Comparison of ENCODE assay signal across 24 cellular contexts in genomic region chr18:10410472-10411300, GRCh38. TPM values are rescaled to one million over a fixed set of nuclear protein-coding genes. Genes with fewer than 3 reads are reported as not detected.
DNase-seq lines count a peak whose midpoint lies in the region; ATAC-seq, FAIRE-seq and TF ChIP-seq lines count a peak whose summit lies in the region.
"Had no signal": no experiment of that assay in that cellular context is flagged by ENCODE, and none has a peak within 500 bp of the region (broad histone marks: within the 10 kb centered on the region; RNA-seq: fewer than 3 reads in every experiment).

No MANE protein-coding gene starts in this region.

- H3K9me3 ChIP-seq in pancreas = no peaks in the 10 kb centered on the region
- H3K9me3 ChIP-seq: heart right ventricle, neutrophil, right atrium auricular region, upper lobe of left lung had no signal

- DNase-seq in DMS53 (lab: John Stamatoyannopoulos, UW) (peak; percentile 29), DMS53 treated with DMSO at 0.1 percent for 48 hours (lab: John Stamatoyannopoulos, UW; ENCODE audit: unreplicated experiment) (no peak), RPMI8226 (peak; percentile 76), epithelial cell of esophagus (ENCODE audit: low read depth) (peak; percentile 35), pancreas (peak in 2 of 6 donors; percentile 19 to 34), HCEC 1CT (no peak), GOT3 (lab: John Stamatoyannopoulos, UW) (no peak), NCI-H2227 (lab: John Stamatoyannopoulos, UW; ENCODE audit: unreplicated experiment) (no peak)
- DNase-seq: activated CD4-positive, alpha-beta T cell treated with anti-CD3 and anti-CD28 coated beads, Interleukin-2, amount 50 U/mL, for 48 hours; activated T-cell treated with anti-CD3 and anti-CD28 coated beads, Interleukin-2, amount 50 U/mL, for 24 hours; heart right ventricle; midbrain; NCI-H187; NCI-H82; stimulated activated naive CD4-positive, alpha-beta T cell treated with Interleukin-2 at 50 U/mL for 16 hours; upper lobe of left lung had no signal

- H3K27ac ChIP-seq in pancreas = peak overlapping the region in 2 of 4 donors; percentile 37 to 55
- H3K27ac ChIP-seq: 22Rv1, heart right ventricle, neutrophil, right atrium auricular region, upper lobe of left lung had no signal

- no peak overlapping the region for H3K4me3 ChIP-seq in epithelial cell of esophagus (ENCODE audit: low read length)
- H3K4me3 ChIP-seq in pancreas = no peak overlapping the region
- H3K4me3 ChIP-seq: heart right ventricle, right atrium auricular region, upper lobe of left lung had no signal

- TF ChIP-seq CTCF in epithelial cell of esophagus (IDR thresholded peaks at IDR 0.05; ENCODE audit: insufficient read depth, low read depth, low read length, missing control alignments) = no peak
- no peak for TF ChIP-seq CTCF in pancreas (IDR thresholded peaks at IDR 0.05)

- no peaks in the 10 kb centered on the region for H3K36me3 ChIP-seq in pancreas
- H3K36me3 ChIP-seq: heart right ventricle, neutrophil, right atrium auricular region, upper lobe of left lung had no signal

- no peak for FAIRE-seq in pancreas (lab: Jason Lieb, UNC)
- FAIRE-seq: HTR-8/SVneo, RCC 7860 had no signal

- intact Hi-C loops in pancreas (cut with DNase I) = no loop called here

- 33 to 37% methylated on average over 11 of the region's 11 CpGs for WGBS in pancreas, 2 donors

- peaks cover 3 to 16% (median 10%) of the 10 kb centered on the region in 3 donors for H3K4me1 ChIP-seq in pancreas

- peak; percentile 53 to 82 (median 77) for ATAC-seq in pancreas
- ATAC-seq: HCT116 had no signal

- no peaks in the 10 kb centered on the region for H3K27me3 ChIP-seq in pancreas
- H3K27me3 ChIP-seq: heart right ventricle, neutrophil, right atrium auricular region, upper lobe of left lung had no signal

RNA-seq across cellular contexts. Expression of gene APCDD1, which starts 43.7 kb away (rescaled TPM):
- total RNA-seq in pancreas = 10 to 100 TPM in 5 of 6 donors, 1 to 10 TPM in 1; 6.0 to 31.1 (median 19.8) TPM
- polyA plus RNA-seq in pancreas = 10 to 100 TPM in 1 of 2 donors, 1 to 10 TPM in 1; 5.6 to 10.2 TPM
- total RNA-seq: activated naive CD4-positive, alpha-beta T cell treated with anti-CD3 and anti-CD28 coated beads, Interleukin-2, amount 50 U/mL, for 72 hours; dermis microvascular lymphatic vessel endothelial cell had no signal

Comparison
In these comparisons a context has a peak if more than half of its experiments do, and no peak if none do; other contexts are left out.
1. DNase-seq: peak in DMS53 (single experiment), RPMI8226 (single experiment) and epithelial cell of esophagus (single experiment); none in DMS53 treated with DMSO at 0.1 percent for 48 hours (single experiment), HCEC 1CT (single experiment), GOT3 (single experiment) and NCI-H2227 (single experiment).